ENCODE assay signal across 14 cellular contexts in the genomic region with DNA sequence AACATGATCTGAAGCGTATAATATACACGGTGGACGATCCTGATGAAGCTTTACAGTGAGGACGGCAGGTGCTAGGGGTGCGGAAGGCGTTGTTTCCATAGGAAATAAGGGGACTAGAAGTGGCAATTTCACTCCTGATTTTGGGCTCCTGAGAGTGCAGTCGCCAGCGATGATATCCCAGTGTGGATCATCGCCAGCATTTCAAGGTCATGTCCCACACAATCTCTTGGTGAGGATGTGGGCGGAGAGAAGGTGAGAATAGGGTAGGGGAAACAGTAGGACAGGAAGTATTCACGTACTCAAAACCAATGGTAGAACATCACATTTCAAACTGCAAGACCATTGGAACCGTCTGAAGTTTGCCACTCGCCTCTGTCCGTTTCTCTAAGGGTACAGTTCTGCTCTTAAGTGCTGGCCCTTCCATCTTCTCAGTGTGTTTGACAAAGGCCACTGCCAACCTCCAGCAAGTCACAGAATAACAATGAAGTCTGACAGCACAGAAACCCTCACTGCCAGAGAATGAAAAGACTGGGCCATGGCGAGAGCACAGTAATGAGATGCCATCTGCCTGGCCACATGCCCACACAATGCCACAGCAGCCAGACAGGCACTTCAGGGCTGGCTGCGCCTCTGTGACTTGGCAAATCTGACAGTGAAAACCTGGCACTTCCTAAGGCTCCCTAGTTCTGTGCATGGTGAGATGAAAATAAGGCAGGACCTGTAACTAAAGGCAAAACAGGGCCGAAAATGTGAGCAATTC. TPM values are rescaled to one million over a fixed set of nuclear protein-coding genes. Genes with fewer than 3 reads are reported as not detected.
DNase-seq lines count a peak whose midpoint lies in the region; ATAC-seq and TF ChIP-seq lines count a peak whose summit lies in the region.
"Had no signal": no experiment of that assay in that cellular context is flagged by ENCODE, and none has a peak within 500 bp of the region (broad histone marks: within the 10 kb centered on the region; RNA-seq: fewer than 3 reads in every experiment).

No MANE protein-coding gene starts in this region.

- H3K27ac Mint-ChIP-seq in stimulated activated naive B cell treated with anti-CD40 and anti-IgM and Interleukin-4, amounts not matched to agents 10 μg/mL and 1 μg/mL and 100 μg/mL, for 72 hours: peak overlapping the region; percentile 65
- no peak overlapping the region for H3K27ac Mint-ChIP-seq in T-cell
- H3K27ac Mint-ChIP-seq: activated CD4-positive, alpha-beta T cell treated with anti-CD3 and anti-CD28 coated beads, Interleukin-2, amount 10 ng/mL, durations not matched to agents 7 days and 5 days; dendritic cell treated with granulocyte-macrophage colony-stimulating factor and Interleukin-4, amounts not matched to agents 40 ng/mL and 50 ng/mL, for 4 days had no signal

- H3K4me3 ChIP-seq in SK-N-SH (ENCODE audit: low read depth in 2 of 2, low read length in 1 of 2): no peak overlapping the region
- H3K4me3 ChIP-seq in right cardiac atrium (ENCODE audit: low read length): no peak overlapping the region
- H3K4me3 ChIP-seq: lung had no signal

- no peak for TF ChIP-seq CTCF in SK-N-SH (IDR thresholded peaks at IDR 0.05)
- TF ChIP-seq CTCF in RWPE1 (conservative IDR thresholded peaks at IDR 0.05; ENCODE audit: low read depth): no peak

- POLR2A ChIA-PET in SK-N-SH (lab: Yijun Ruan, JAX) (no interaction called here), RWPE1 (lab: Yijun Ruan, JAX; ENCODE audit: low non-redundant PET) (no interaction called here), T-cell (lab: Charles Lee) (no interaction called here)

- H3K9me3 ChIP-seq in SK-N-SH (no peaks in the 10 kb centered on the region), right cardiac atrium (ENCODE audit: control insufficient read depth, low read length) (no peaks in the 10 kb centered on the region)

- H3K27ac ChIP-seq in SK-N-SH (ENCODE audit: low read depth in 2 of 2, low read length in 1 of 2): peak overlapping the region in 1 of 2 experiments; percentile 58; a peak in 1 of 4 replicates
- H3K27ac ChIP-seq in RWPE1: peak overlapping the region; percentile 59
- H3K27ac ChIP-seq in right cardiac atrium (ENCODE audit: low read length): peak overlapping the region; percentile 23

- DNase-seq in SK-N-SH: no peak
- DNase-seq in RWPE1 (ENCODE audit: low spot score): no peak
- DNase-seq in right cardiac atrium: peak in 2 of 3 donors; percentile 84 to 86
- DNase-seq in stimulated activated naive B cell treated with anti-CD40 and anti-IgM and Interleukin-4, amounts not matched to agents 10 μg/mL and 1 μg/mL and 100 μg/mL, for 72 hours: no peak
- DNase-seq in activated CD8-positive, alpha-beta memory T cell treated with anti-CD3 and anti-CD28 coated beads for 24 hours: no peak
- DNase-seq in T-cell: no peak
- no peak for DNase-seq in effector CD8-positive, alpha-beta T cell (lab: John Stamatoyannopoulos, UW)
- DNase-seq: activated CD4-positive, alpha-beta T cell treated with anti-CD3 and anti-CD28 coated beads, Interleukin-2, amount 10 ng/mL, durations not matched to agents 7 days and 5 days; activated naive CD4-positive, alpha-beta T cell; SW 1271 had no signal

- no peaks in the 10 kb centered on the region for H4K20me1 ChIP-seq in SK-N-SH (ENCODE audit: insufficient read depth)

- H3K36me3 Mint-ChIP-seq in stimulated activated naive B cell treated with anti-CD40 and anti-IgM and Interleukin-4, amounts not matched to agents 10 μg/mL and 1 μg/mL and 100 μg/mL, for 72 hours: peaks cover 41 to 57% of the 10 kb centered on the region in 2 donors
- H3K36me3 Mint-ChIP-seq in T-cell: peaks cover 51% of the 10 kb centered on the region

- H3K4me1 ChIP-seq in SK-N-SH (ENCODE audit: control insufficient read depth in 1 of 2, insufficient read depth in 2 of 2, low read depth in 1 of 2, low read length in 1 of 2) (peaks cover 0 to 37% of the 10 kb centered on the region in 2 experiments; a peak in 2 of 4 replicates), right cardiac atrium (ENCODE audit: control insufficient read depth, insufficient read depth, low read length) (peaks cover 8% of the 10 kb centered on the region)

- H3K9me3 Mint-ChIP-seq in stimulated activated naive B cell treated with anti-CD40 and anti-IgM and Interleukin-4, amounts not matched to agents 10 μg/mL and 1 μg/mL and 100 μg/mL, for 72 hours: no peaks in the 10 kb centered on the region
- no peaks in the 10 kb centered on the region for H3K9me3 Mint-ChIP-seq in T-cell
- H3K9me3 Mint-ChIP-seq: activated CD4-positive, alpha-beta T cell treated with anti-CD3 and anti-CD28 coated beads, Interleukin-2, amount 10 ng/mL, durations not matched to agents 7 days and 5 days; dendritic cell treated with granulocyte-macrophage colony-stimulating factor and Interleukin-4, amounts not matched to agents 40 ng/mL and 50 ng/mL, for 4 days had no signal

- peaks cover 3% of the 10 kb centered on the region for H3F3A ChIP-seq in SK-N-SH (replicated peaks; ENCODE audit: insufficient read depth)

- H3K9me2 ChIP-seq in SK-N-SH: no peaks in the 10 kb centered on the region

- 97% methylated on average over 17 of the region's 17 CpGs for WGBS in SK-N-SH (ENCODE audit: low lambda C conversion rate)
- WGBS in right cardiac atrium: 62% methylated on average over 17 of the region's 17 CpGs

- no peak overlapping the region for H3K4me2 ChIP-seq in SK-N-SH

- H3K79me2 ChIP-seq in SK-N-SH (ENCODE audit: insufficient read depth): no peaks in the 10 kb centered on the region

- peaks cover 0 to 3% of the 10 kb centered on the region in 2 donors for H3K4me1 Mint-ChIP-seq in stimulated activated naive B cell treated with anti-CD40 and anti-IgM and Interleukin-4, amounts not matched to agents 10 μg/mL and 1 μg/mL and 100 μg/mL, for 72 hours
- no peaks in the 10 kb centered on the region for H3K4me1 Mint-ChIP-seq in T-cell

- no peak for TF ChIP-seq EP300 in SK-N-SH (IDR thresholded peaks at IDR 0.05; ENCODE audit: borderline replicate concordance in 1 of 2, low read depth in 1 of 2, low read length in 1 of 2)

- H3K9ac ChIP-seq in SK-N-SH: no peak overlapping the region

- intact Hi-C loops in right cardiac atrium (cut with DNase I): no loop called here

- H3K27me3 ChIP-seq in SK-N-SH (ENCODE audit: insufficient read depth) (no peaks in the 10 kb centered on the region), right cardiac atrium (ENCODE audit: control insufficient read depth, insufficient read depth) (no peaks in the 10 kb centered on the region)

- no peak overlapping the region for H3K4me3 Mint-ChIP-seq in stimulated activated naive B cell treated with anti-CD40 and anti-IgM and Interleukin-4, amounts not matched to agents 10 μg/mL and 1 μg/mL and 100 μg/mL, for 72 hours
- H3K4me3 Mint-ChIP-seq in T-cell: no peak overlapping the region
- H3K4me3 Mint-ChIP-seq: activated CD4-positive, alpha-beta T cell treated with anti-CD3 and anti-CD28 coated beads, Interleukin-2, amount 10 ng/mL, durations not matched to agents 7 days and 5 days; dendritic cell treated with granulocyte-macrophage colony-stimulating factor and Interleukin-4, amounts not matched to agents 40 ng/mL and 50 ng/mL, for 4 days had no signal

- no peak for ATAC-seq in SK-N-SH treated with all-trans-retinoic acid at 6 μM for 48 hours
- ATAC-seq in right cardiac atrium: peak; percentile 42 to 49
- no peak for ATAC-seq in stimulated activated naive B cell treated with anti-CD40 and anti-IgM and Interleukin-4, amounts not matched to agents 10 μg/mL and 1 μg/mL and 100 μg/mL, for 72 hours (replicated peaks)
- no peak for ATAC-seq in T-cell (replicated peaks in 1 of 4)

- CTCF ChIA-PET in SK-N-SH (lab: Yijun Ruan, JAX): no interaction called here
- CTCF ChIA-PET in RWPE1 (lab: Yijun Ruan, JAX): no interaction called here
- CTCF ChIA-PET in T-cell (lab: Charles Lee): no interaction called here

- H2AFZ ChIP-seq in SK-N-SH (ENCODE audit: low read depth): no peak overlapping the region

- H3K36me3 ChIP-seq in SK-N-SH (replicated peaks in 1 of 2; ENCODE audit: control insufficient read depth in 1 of 2, insufficient read depth in 2 of 2, low read length in 1 of 2): peaks cover 31 to 56% of the 10 kb centered on the region in 2 experiments

- TF ChIP-seq RAD21 in SK-N-SH (IDR thresholded peaks at IDR 0.05; ENCODE audit: low read length): no peak

- no peaks in the 10 kb centered on the region for H3K27me3 Mint-ChIP-seq in stimulated activated naive B cell treated with anti-CD40 and anti-IgM and Interleukin-4, amounts not matched to agents 10 μg/mL and 1 μg/mL and 100 μg/mL, for 72 hours
- H3K27me3 Mint-ChIP-seq in T-cell: no peaks in the 10 kb centered on the region
- H3K27me3 Mint-ChIP-seq: activated CD4-positive, alpha-beta T cell treated with anti-CD3 and anti-CD28 coated beads, Interleukin-2, amount 10 ng/mL, durations not matched to agents 7 days and 5 days; dendritic cell treated with granulocyte-macrophage colony-stimulating factor and Interleukin-4, amounts not matched to agents 40 ng/mL and 50 ng/mL, for 4 days had no signal

TF ChIP-seq in SK-N-SH, 30 proteins besides CTCF, POLR2A, EP300 and RAD21:
- peak; percentile 20; the same call in 1 of the 2 replicates for TF ChIP-seq MXI1 (IDR thresholded peaks at IDR 0.05; ENCODE audit: low read depth, low read length)
- no peak for TF ChIP-seq YY1 (IDR thresholded peaks at IDR 0.05; ENCODE audit: low read depth)

TF ChIP-seq in SK-N-SH treated with all-trans-retinoic acid at 6 μM for 48 hours, 23 proteins besides CTCF, POLR2A, EP300 and RAD21 (continues in another document):
- no peak for TF ChIP-seq GLIS3 (CRISPR knock-in tag; IDR thresholded peaks at IDR 0.05)
- TF ChIP-seq ZFP3 (CRISPR knock-in tag; IDR thresholded peaks at IDR 0.05): no peak
- TF ChIP-seq RARB (CRISPR knock-in tag; IDR thresholded peaks at IDR 0.05): no peak
- no peak for TF ChIP-seq ISL1 (CRISPR knock-in tag; IDR thresholded peaks at IDR 0.05)
- TF ChIP-seq, protein P1, sequence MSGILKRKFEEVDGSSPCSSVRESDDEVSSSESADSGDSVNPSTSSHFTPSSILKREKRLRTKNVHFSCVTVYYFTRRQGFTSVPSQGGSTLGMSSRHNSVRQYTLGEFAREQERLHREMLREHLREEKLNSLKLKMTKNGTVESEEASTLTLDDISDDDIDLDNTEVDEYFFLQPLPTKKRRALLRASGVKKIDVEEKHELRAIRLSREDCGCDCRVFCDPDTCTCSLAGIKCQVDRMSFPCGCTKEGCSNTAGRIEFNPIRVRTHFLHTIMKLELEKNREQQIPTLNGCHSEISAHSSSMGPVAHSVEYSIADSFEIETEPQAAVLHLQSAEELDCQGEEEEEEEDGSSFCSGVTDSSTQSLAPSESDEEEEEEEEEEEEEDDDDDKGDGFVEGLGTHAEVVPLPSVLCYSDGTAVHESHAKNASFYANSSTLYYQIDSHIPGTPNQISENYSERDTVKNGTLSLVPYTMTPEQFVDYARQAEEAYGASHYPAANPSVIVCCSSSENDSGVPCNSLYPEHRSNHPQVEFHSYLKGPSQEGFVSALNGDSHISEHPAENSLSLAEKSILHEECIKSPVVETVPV (CRISPR knock-in tag; IDR thresholded peaks at IDR 0.05): no peak
- no peak for TF ChIP-seq ZNF70 (CRISPR knock-in tag; IDR thresholded peaks at IDR 0.05)

RNA-seq across cellular contexts. Expression of a gene that starts 27.9 kb away (rescaled TPM):
- 0.02 and 0.03 TPM in 2 replicates for polyA plus RNA-seq in SK-N-SH (2012; rRNA removed)
- polyA plus RNA-seq in SK-N-SH (2012; cell fraction: cytosol; rRNA removed): 0.01 TPM in 1 of 2 replicates, not detected in the other
- polyA plus RNA-seq in SK-N-SH (2012; cell fraction: nucleus; rRNA removed): 0.05 TPM in 1 of 2 replicates, not detected in the other
- not detected for total RNA-seq in right cardiac atrium
- 0.05 TPM for polyA plus RNA-seq in right cardiac atrium
- total RNA-seq in T-cell: under 1 TPM in 3 of 5 donors, not detected in 2; 0.30 to 0.38 (median 0.35) TPM
- total RNA-seq: A172; activated CD4-positive, alpha-beta T cell treated with anti-CD3 and anti-CD28 coated beads, Interleukin-2, amount 10 ng/mL, durations not matched to agents 7 days and 5 days had no signal

Comparison
In these comparisons a context has a peak if more than half of its experiments do, and no peak if none do; other contexts are left out.
1. DNase-seq: peak in right cardiac atrium (2 of 3); none in SK-N-SH (single experiment), RWPE1 (single experiment), stimulated activated naive B cell treated with anti-CD40 and anti-IgM and Interleukin-4, amounts not matched to agents 10 μg/mL and 1 μg/mL and 100 μg/mL, for 72 hours (single experiment), activated CD8-positive, alpha-beta memory T cell treated with anti-CD3 and anti-CD28 coated beads for 24 hours (single experiment), T-cell (0 of 34) and effector CD8-positive, alpha-beta T cell (single experiment).
2. ATAC-seq: peak in right cardiac atrium (2 of 2); none in SK-N-SH treated with all-trans-retinoic acid at 6 μM for 48 hours (single experiment), stimulated activated naive B cell treated with anti-CD40 and anti-IgM and Interleukin-4, amounts not matched to agents 10 μg/mL and 1 μg/mL and 100 μg/mL, for 72 hours (0 of 2) and T-cell (0 of 4).